Comparison of ENCODE assay signal across 18 cellular contexts in genomic region chr6:111157412-111157811, GRCh38.
DNase-seq lines count a peak whose midpoint lies in the region; ATAC-seq lines count a peak whose summit lies in the region.
"Had no signal": no experiment of that assay in that cellular context is flagged by ENCODE, and none has a peak within 500 bp of the region (broad histone marks: within the 10 kb centered on the region; RNA-seq: fewer than 3 reads in every experiment).

No MANE protein-coding gene starts in this region.

- peak overlapping the region; percentile 34 for H3K4me3 Mint-ChIP-seq in activated naive CD8-positive, alpha-beta T cell treated with anti-CD3 and anti-CD28 coated beads for 36 hours

- peaks cover 58% of the 10 kb centered on the region for H3K4me1 Mint-ChIP-seq in activated naive CD8-positive, alpha-beta T cell treated with anti-CD3 and anti-CD28 coated beads for 36 hours

- no peaks in the 10 kb centered on the region for H3K27me3 Mint-ChIP-seq in activated naive CD8-positive, alpha-beta T cell treated with anti-CD3 and anti-CD28 coated beads for 36 hours

- peaks cover 59% of the 10 kb centered on the region for H3K36me3 Mint-ChIP-seq in activated naive CD8-positive, alpha-beta T cell treated with anti-CD3 and anti-CD28 coated beads for 36 hours

- ATAC-seq in activated CD4-positive, CD25-positive, alpha-beta regulatory T cell treated with anti-CD3 and anti-CD28 coated beads, Interleukin-2, amount 50 U/mL, for 24 hours = peak; percentile 22 to 24
- peak; percentile 60 for ATAC-seq in stimulated activated naive CD8-positive, alpha-beta T cell treated with anti-CD3 and anti-CD28 coated beads, Interleukin-15, Interleukin-2, amounts not matched to agents 100 U/mL and 50 U/mL, for 24 hours
- ATAC-seq: PC-3 had no signal

- H3K27ac Mint-ChIP-seq in activated naive CD8-positive, alpha-beta T cell treated with anti-CD3 and anti-CD28 coated beads for 36 hours = peak overlapping the region; percentile 83

- H3K9me3 Mint-ChIP-seq in activated naive CD8-positive, alpha-beta T cell treated with anti-CD3 and anti-CD28 coated beads for 36 hours = peaks cover 25% of the 10 kb centered on the region

- DNase-seq in activated CD4-positive, CD25-positive, alpha-beta regulatory T cell treated with anti-CD3 and anti-CD28 coated beads, Interleukin-2, amount 50 U/mL, for 72 hours = no peak
- DNase-seq in stimulated activated CD4-positive, alpha-beta T cell treated with anti-CD3 and anti-CD28 coated beads, Interleukin-15, amount 100 ng/mL, for 24 hours = peak; percentile 35
- no peak for DNase-seq in stimulated activated CD4-positive, alpha-beta T cell treated with anti-CD3 and anti-CD28 coated beads, Interleukin-4, amount 100 ng/mL, for 1 hour
- peak; percentile 56 for DNase-seq in activated naive CD8-positive, alpha-beta T cell treated with anti-CD3 and anti-CD28 coated beads for 36 hours
- peak; percentile 47 for DNase-seq in stimulated activated naive CD8-positive, alpha-beta T cell treated with anti-CD3 and anti-CD28 coated beads, Interleukin-15, Interleukin-2, amounts not matched to agents 100 U/mL and 50 U/mL, for 24 hours
- no peak for DNase-seq in NCI-H187 (lab: John Stamatoyannopoulos, UW)
- no peak for DNase-seq in activated effector memory CD4-positive, alpha-beta T cell treated with Interleukin-2 at 50 U/mL for 16 hours
- DNase-seq: DMS79 treated with DMSO at 0.1 percent for 48 hours, GM23248, HCEC 1CT, IMR-90, Karpas-422, MG63, NCI-H1105, NCI-H187 treated with DMSO at 0.1 percent for 48 hours, NCI-H526 treated with DMSO at 0.1 percent for 48 hours, PC-3 had no signal

Comparison
In these comparisons a context has a peak if more than half of its experiments do, and no peak if none do; other contexts are left out.
1. DNase-seq: peak in stimulated activated CD4-positive, alpha-beta T cell treated with anti-CD3 and anti-CD28 coated beads, Interleukin-15, amount 100 ng/mL, for 24 hours (single experiment), activated naive CD8-positive, alpha-beta T cell treated with anti-CD3 and anti-CD28 coated beads for 36 hours (single experiment) and stimulated activated naive CD8-positive, alpha-beta T cell treated with anti-CD3 and anti-CD28 coated beads, Interleukin-15, Interleukin-2, amounts not matched to agents 100 U/mL and 50 U/mL, for 24 hours (single experiment); none in activated CD4-positive, CD25-positive, alpha-beta regulatory T cell treated with anti-CD3 and anti-CD28 coated beads, Interleukin-2, amount 50 U/mL, for 72 hours (single experiment), stimulated activated CD4-positive, alpha-beta T cell treated with anti-CD3 and anti-CD28 coated beads, Interleukin-4, amount 100 ng/mL, for 1 hour (single experiment), NCI-H187 (0 of 2) and activated effector memory CD4-positive, alpha-beta T cell treated with Interleukin-2 at 50 U/mL for 16 hours (single experiment).